1 cellular context compared by ENCODE assay signal in genomic region chr5:14816999-14817761, GRCh38.
A peak's percentile ranks its signal among the peaks of the same experiment; 100 is the strongest.
TF ChIP-seq lines count a peak whose summit lies in the region.

No MANE protein-coding gene starts in this region.

TF ChIP-seq in SK-N-SH, 30 proteins besides CTCF, POLR2A, EP300 and RAD21 (continued from another document):
- TF ChIP-seq, protein P1, sequence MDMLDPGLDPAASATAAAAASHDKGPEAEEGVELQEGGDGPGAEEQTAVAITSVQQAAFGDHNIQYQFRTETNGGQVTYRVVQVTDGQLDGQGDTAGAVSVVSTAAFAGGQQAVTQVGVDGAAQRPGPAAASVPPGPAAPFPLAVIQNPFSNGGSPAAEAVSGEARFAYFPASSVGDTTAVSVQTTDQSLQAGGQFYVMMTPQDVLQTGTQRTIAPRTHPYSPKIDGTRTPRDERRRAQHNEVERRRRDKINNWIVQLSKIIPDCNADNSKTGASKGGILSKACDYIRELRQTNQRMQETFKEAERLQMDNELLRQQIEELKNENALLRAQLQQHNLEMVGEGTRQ (IDR thresholded peaks at IDR 0.05; ENCODE audit: borderline replicate concordance, low read depth, low read length) = no peak
- TF ChIP-seq TEAD4 (IDR thresholded peaks at IDR 0.05; ENCODE audit: borderline replicate concordance, insufficient read depth) = no peak
- no peak for TF ChIP-seq CHD2 (IDR thresholded peaks at IDR 0.05; ENCODE audit: low read length, partially characterized antibody)
- TF ChIP-seq POLR2AphosphoS5 (IDR thresholded peaks at IDR 0.05; ENCODE audit: low read depth, low read length) = no peak
- TF ChIP-seq, protein P2, sequence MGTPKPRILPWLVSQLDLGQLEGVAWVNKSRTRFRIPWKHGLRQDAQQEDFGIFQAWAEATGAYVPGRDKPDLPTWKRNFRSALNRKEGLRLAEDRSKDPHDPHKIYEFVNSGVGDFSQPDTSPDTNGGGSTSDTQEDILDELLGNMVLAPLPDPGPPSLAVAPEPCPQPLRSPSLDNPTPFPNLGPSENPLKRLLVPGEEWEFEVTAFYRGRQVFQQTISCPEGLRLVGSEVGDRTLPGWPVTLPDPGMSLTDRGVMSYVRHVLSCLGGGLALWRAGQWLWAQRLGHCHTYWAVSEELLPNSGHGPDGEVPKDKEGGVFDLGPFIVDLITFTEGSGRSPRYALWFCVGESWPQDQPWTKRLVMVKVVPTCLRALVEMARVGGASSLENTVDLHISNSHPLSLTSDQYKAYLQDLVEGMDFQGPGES (IDR thresholded peaks at IDR 0.05; ENCODE audit: low read depth, low read length) = no peak
- peak; percentile 75 for TF ChIP-seq NFIC (IDR thresholded peaks at IDR 0.05; ENCODE audit: borderline replicate concordance)
- peak; percentile 36; the same call in 1 of the 2 replicates for TF ChIP-seq FOSL2 (IDR thresholded peaks at IDR 0.05; ENCODE audit: borderline replicate concordance, low read depth)
TF ChIP-seq in SK-N-SH: peak in this region for 6.
